13 cellular contexts compared by ENCODE assay signal in the genomic region with DNA sequence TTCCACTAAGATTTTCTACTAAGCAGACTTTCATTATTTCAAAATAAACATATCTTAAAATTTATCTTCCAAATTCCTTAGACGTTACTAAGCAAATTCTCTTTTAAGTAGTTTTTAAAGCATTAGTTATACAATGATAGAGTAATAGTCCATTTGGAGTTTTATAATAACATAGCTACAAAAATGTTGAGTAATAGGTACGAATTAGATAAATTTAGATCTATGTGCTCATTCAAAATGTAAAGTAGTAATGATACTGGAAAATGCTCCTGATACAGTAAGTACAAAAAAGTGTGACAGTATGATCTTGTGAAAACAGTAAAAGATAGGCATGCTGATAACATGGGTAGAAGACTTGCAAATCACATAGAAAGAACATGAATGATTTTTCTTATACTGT. TPM values are rescaled to one million over a fixed set of nuclear protein-coding genes. Genes with fewer than 3 reads are reported as not detected.
DNase-seq lines count a peak whose midpoint lies in the region; ATAC-seq, FAIRE-seq and TF ChIP-seq lines count a peak whose summit lies in the region.
"Had no signal": no experiment of that assay in that cellular context is flagged by ENCODE, and none has a peak within 500 bp of the region (broad histone marks: within the 10 kb centered on the region; RNA-seq: fewer than 3 reads in every experiment).

No MANE protein-coding gene starts in this region.

- no peak for TF ChIP-seq EP300 in HepG2 (IDR thresholded peaks at IDR 0.05; ENCODE audit: low read depth in 2 of 2, low read length in 2 of 2)
- no peak for TF ChIP-seq EP300 in HepG2 (CRISPR knock-in tag; IDR thresholded peaks at IDR 0.05; ENCODE audit: borderline replicate concordance)

- H2BK5ac ChIP-seq in neuronal stem cell (ENCODE audit: low read length) = no peak overlapping the region

- in situ Hi-C loops in HepG2 (cut with HindIII; ENCODE audit: extremely low pct_ligation_motif_present, low pct_unique_long_range_greater_than_20kb) = no loop called here

- H3K9ac ChIP-seq in HepG2 (ENCODE audit: insufficient read depth, low read depth, low read length) = no peak overlapping the region
- H3K9ac ChIP-seq in neuronal stem cell (ENCODE audit: low read depth, low read length, poor library complexity) = no peak overlapping the region

- no peak for ATAC-seq in HepG2
- ATAC-seq in right lobe of liver = no peak
- no peak for ATAC-seq in activated naive CD8-positive, alpha-beta T cell treated with anti-CD3 and anti-CD28 coated beads, Interleukin-2, amount 50 U/mL, for 24 hours
- ATAC-seq: activated CD4-positive, CD25-positive, alpha-beta regulatory T cell treated with anti-CD3 and anti-CD28 coated beads, Interleukin-2, amount 50 U/mL, for 24 hours; heart right ventricle had no signal

- peak overlapping the region; percentile 0 for H3K4me3 Mint-ChIP-seq in activated naive CD8-positive, alpha-beta T cell treated with anti-CD3 and anti-CD28 coated beads, Interleukin-2, amount 50 U/mL, for 24 hours
- H3K4me3 Mint-ChIP-seq in type B pancreatic cell = peak overlapping the region; percentile 6

- no peak overlapping the region for H4K91ac ChIP-seq in neuronal stem cell (ENCODE audit: low read depth, low read length, poor library complexity)

- H2BK15ac ChIP-seq in neuronal stem cell (ENCODE audit: low read length) = no peak overlapping the region

- no peak for DNase-seq in HepG2 (ENCODE audit: low spot score)
- no peak for DNase-seq in right lobe of liver
- no peak for DNase-seq in activated naive CD8-positive, alpha-beta T cell treated with anti-CD3 and anti-CD28 coated beads, Interleukin-2, amount 50 U/mL, for 24 hours
- no peak for DNase-seq in hepatocyte (ENCODE audit: low spot score)
- no peak for DNase-seq in type B pancreatic cell (ENCODE audit: extremely low spot score, unreplicated experiment)
- no peak for DNase-seq in pons (ENCODE audit: low spot score)
- DNase-seq in middle frontal gyrus (ENCODE audit: extremely low spot score, low spot score) = no peak
- no peak for DNase-seq in neuronal stem cell (ENCODE audit: low spot score)
- DNase-seq: DMS79, heart right ventricle, ovary had no signal

- H3K79me2 ChIP-seq in HepG2 (ENCODE audit: insufficient read depth, low read length) = peaks cover 77% of the 10 kb centered on the region
- peaks cover 83% of the 10 kb centered on the region for H3K79me2 ChIP-seq in hepatocyte

- CTCF ChIA-PET in HepG2 (lab: Yijun Ruan, JAX; ENCODE audit: low intra/inter-chr PET ratio, low total read pairs) = no interaction called here

- no peak for FAIRE-seq in HepG2 (lab: Jason Lieb, UNC)
- FAIRE-seq: endometrium had no signal

- no peak for TF ChIP-seq CTCF in HepG2 (CRISPR knock-in tag; IDR thresholded peaks at IDR 0.05)
- TF ChIP-seq CTCF in right lobe of liver (IDR thresholded peaks at IDR 0.05) = no peak
- no peak for TF ChIP-seq CTCF in hepatocyte (IDR thresholded peaks at IDR 0.05; ENCODE audit: poor library complexity)
- no peak for TF ChIP-seq CTCF in type B pancreatic cell (conservative IDR thresholded peaks at IDR 0.05)

- H3K4me1 ChIP-seq in HepG2 (ENCODE audit: insufficient read depth, low read length) (peaks cover 36% of the 10 kb centered on the region), right lobe of liver (peaks cover 0 to 29% (median 7%) of the 10 kb centered on the region in 4 donors), hepatocyte (ENCODE audit: insufficient read depth) (peaks cover 13% of the 10 kb centered on the region), neuronal stem cell (ENCODE audit: control insufficient read depth in 2 of 2, insufficient read depth in 1 of 2, low read depth in 1 of 2, low read length in 2 of 2) (peaks cover 0 to 12% of the 10 kb centered on the region in 2 donors)

- H3K9me2 ChIP-seq in hepatocyte (replicated peaks; ENCODE audit: insufficient read depth) = no peaks in the 10 kb centered on the region

- H3K27ac ChIP-seq in HepG2 (ENCODE audit: extremely low read length, insufficient read depth, low read length) (no peak overlapping the region), right lobe of liver (no peak overlapping the region), hepatocyte (no peak overlapping the region), neuronal stem cell (replicated peaks; ENCODE audit: low read length) (no peak overlapping the region)
- H3K27ac ChIP-seq: heart right ventricle, ovary had no signal

- H3K18ac ChIP-seq in neuronal stem cell (ENCODE audit: low read length) = no peak overlapping the region

- H3K4me2 ChIP-seq in HepG2 (ENCODE audit: low read depth, low read length) = no peak overlapping the region; the same call in 1 of the 2 replicates
- peak overlapping the region; percentile 79 for H3K4me2 ChIP-seq in hepatocyte
- no peak overlapping the region for H3K4me2 ChIP-seq in neuronal stem cell (ENCODE audit: insufficient read depth, low read length, poor library complexity, severe bottlenecking)

- H3K36me3 Mint-ChIP-seq in activated naive CD8-positive, alpha-beta T cell treated with anti-CD3 and anti-CD28 coated beads, Interleukin-2, amount 50 U/mL, for 24 hours (ENCODE audit: low read depth) = peaks cover 40% of the 10 kb centered on the region
- peaks cover 20% of the 10 kb centered on the region for H3K36me3 Mint-ChIP-seq in type B pancreatic cell

- H3K4me3 ChIP-seq in HepG2 (replicated peaks in 1 of 3; ENCODE audit: insufficient read depth in 1 of 3, low read depth in 2 of 3, low read length in 3 of 3) = peak overlapping the region in 2 of 3 experiments; percentile 4 to 8; a peak in 1 of 6 replicates
- no peak overlapping the region for H3K4me3 ChIP-seq in right lobe of liver
- H3K4me3 ChIP-seq in hepatocyte = no peak overlapping the region
- no peak overlapping the region for H3K4me3 ChIP-seq in neuronal stem cell (ENCODE audit: low read length in 2 of 2)
- H3K4me3 ChIP-seq: heart right ventricle, ovary had no signal

- H3K27me3 ChIP-seq in HepG2 (ENCODE audit: control insufficient read depth in 1 of 2, insufficient read depth in 2 of 2, low read length in 2 of 2) (no peaks in the 10 kb centered on the region; a peak in 1 of 5 replicates), right lobe of liver (no peaks in the 10 kb centered on the region), hepatocyte (no peaks in the 10 kb centered on the region), neuronal stem cell (ENCODE audit: control insufficient read depth in 3 of 3, insufficient read depth in 3 of 3, low read depth in 1 of 3, low read length in 3 of 3) (no peaks in the 10 kb centered on the region)
- H3K27me3 ChIP-seq: heart right ventricle, ovary had no signal

- H3K9me3 ChIP-seq in HepG2 (ENCODE audit: low read length) (no peaks in the 10 kb centered on the region), right lobe of liver (no peaks in the 10 kb centered on the region), hepatocyte (ENCODE audit: low read depth) (no peaks in the 10 kb centered on the region), neuronal stem cell (replicated peaks in 1 of 2; ENCODE audit: control insufficient read depth in 2 of 2, insufficient read depth in 1 of 2, low read depth in 1 of 2, low read length in 2 of 2) (no peaks in the 10 kb centered on the region)
- H3K9me3 ChIP-seq: heart right ventricle, ovary had no signal

- no peak overlapping the region for H3K27ac Mint-ChIP-seq in activated naive CD8-positive, alpha-beta T cell treated with anti-CD3 and anti-CD28 coated beads, Interleukin-2, amount 50 U/mL, for 24 hours
- H3K27ac Mint-ChIP-seq in type B pancreatic cell = no peak overlapping the region

- H2AFZ ChIP-seq in HepG2 (ENCODE audit: low read length) = no peak overlapping the region
- H2AFZ ChIP-seq in hepatocyte = no peak overlapping the region
- H2AFZ ChIP-seq in neuronal stem cell (ENCODE audit: low read length) = no peak overlapping the region

- H2AK5ac ChIP-seq in neuronal stem cell (ENCODE audit: low read depth, low read length) = no peak overlapping the region

- H3K36me3 ChIP-seq in HepG2 (replicated peaks in 1 of 2; ENCODE audit: control insufficient read depth in 1 of 2, insufficient read depth in 2 of 2, low read length in 2 of 2) (no peaks in the 10 kb centered on the region; a peak in 2 of 5 replicates), right lobe of liver (no peaks in the 10 kb centered on the region), hepatocyte (replicated peaks; ENCODE audit: insufficient read depth, low read depth) (no peaks in the 10 kb centered on the region), neuronal stem cell (replicated peaks in 1 of 2; ENCODE audit: control insufficient read depth in 2 of 2, insufficient read depth in 2 of 2, low read length in 2 of 2) (peaks cover 0 to 63% of the 10 kb centered on the region in 2 donors)
- H3K36me3 ChIP-seq: ovary had no signal

- H4K20me1 ChIP-seq in HepG2 (ENCODE audit: insufficient read depth, low read length) (no peaks in the 10 kb centered on the region; the same call in 1 of the 2 replicates), hepatocyte (ENCODE audit: insufficient read depth, poor library complexity, severe bottlenecking) (peaks cover 58% of the 10 kb centered on the region)

- no peaks in the 10 kb centered on the region for H3K27me3 Mint-ChIP-seq in activated naive CD8-positive, alpha-beta T cell treated with anti-CD3 and anti-CD28 coated beads, Interleukin-2, amount 50 U/mL, for 24 hours
- H3K27me3 Mint-ChIP-seq in type B pancreatic cell = no peaks in the 10 kb centered on the region

- no TSS peak for BruUV-seq in HepG2 (replicated peaks; lab: Mats Ljungman, UMichigan)

- H3K4ac ChIP-seq in neuronal stem cell (ENCODE audit: low read length) = no peak overlapping the region

- H2BK120ac ChIP-seq in neuronal stem cell (ENCODE audit: low read depth, low read length) = no peak overlapping the region

- no peaks in the 10 kb centered on the region for H3K79me1 ChIP-seq in neuronal stem cell (ENCODE audit: low read depth, low read length)

- no peak for TF ChIP-seq RAD21 in HepG2 (CRISPR knock-in tag; IDR thresholded peaks at IDR 0.05)

- POLR2A ChIA-PET in HepG2 (lab: Yijun Ruan, JAX) = no interaction called here

- no peak overlapping the region for H2BK12ac ChIP-seq in neuronal stem cell (ENCODE audit: low read length)

- H3K4me1 Mint-ChIP-seq in activated naive CD8-positive, alpha-beta T cell treated with anti-CD3 and anti-CD28 coated beads, Interleukin-2, amount 50 U/mL, for 24 hours = peaks cover 63% of the 10 kb centered on the region
- peaks cover 26% of the 10 kb centered on the region for H3K4me1 Mint-ChIP-seq in type B pancreatic cell (ENCODE audit: unreplicated experiment)

- intact Hi-C loops in HepG2 (cut with micrococcal nuclease; ENCODE audit: unreplicated experiment) = no loop called here
- intact Hi-C loops in right lobe of liver (cut with DNase I) = no loop called here

- no peaks in the 10 kb centered on the region for H3K9me3 Mint-ChIP-seq in activated naive CD8-positive, alpha-beta T cell treated with anti-CD3 and anti-CD28 coated beads, Interleukin-2, amount 50 U/mL, for 24 hours
- H3K9me3 Mint-ChIP-seq in type B pancreatic cell = no peaks in the 10 kb centered on the region

- WGBS in HepG2 (ENCODE audit: low lambda C conversion rate) = 93% methylated on average over 2 of the region's 2 CpGs
- WGBS in right lobe of liver (ENCODE audit: insufficient coverage, low coverage, low lambda C conversion rate, missing lambda C conversion rate) = 84% methylated on average over 2 of the region's 2 CpGs
- WGBS in hepatocyte (ENCODE audit: low lambda C conversion rate, missing lambda C conversion rate) = 66% methylated on average over 2 of the region's 2 CpGs
- 100% methylated on average over 1 of the region's 2 CpGs; no CpG with 5 or more reads in 1 of the 2 donors for WGBS in neuronal stem cell (ENCODE audit: extremely low coverage in 2 of 2, insufficient read length in 2 of 2, insufficient replicate concordance in 1 of 2), 2 donors

- H3K23ac ChIP-seq in neuronal stem cell (ENCODE audit: low read depth, low read length, poor library complexity) = no peak overlapping the region

- TF ChIP-seq POLR2A in HepG2 (IDR thresholded peaks at IDR 0.05; ENCODE audit: insufficient read depth in 1 of 2, low read depth in 2 of 2, low read length in 2 of 2) (no peak), right lobe of liver (IDR thresholded peaks at IDR 0.05) (no peak)

- no peak overlapping the region for H4K8ac ChIP-seq in neuronal stem cell (ENCODE audit: low read depth, low read length)

- no peak overlapping the region for H3K14ac ChIP-seq in neuronal stem cell (ENCODE audit: low read length)

RNA-seq across cellular contexts. Expression of a gene that starts 4.5 kb away (rescaled TPM):
- total RNA-seq in HepG2 (2016; rRNA removed; fragmentation: Illumina TruSeq; extraction: Trizol) (17.9 and 45.8 TPM in 2 replicates), right lobe of liver (10 to 100 TPM; 16.7 to 28.1 (median 22.2) TPM), hepatocyte (74.3 and 75.1 TPM in 2 replicates), type B pancreatic cell (ENCODE audit: low replicate concordance) (67.7 and 103 TPM in 2 replicates)
- 8.9 and 13.1 TPM in 2 replicates for total RNA-seq in HepG2 (2016; cell fraction: cytosol; rRNA removed; fragmentation: Illumina TruSeq; extraction: Trizol; ENCODE audit: low read depth)
- 16.8 and 39.0 TPM in 2 replicates for total RNA-seq in HepG2 (2016; cell fraction: insoluble cytoplasmic fraction; rRNA removed; fragmentation: Illumina TruSeq; extraction: Trizol)
- 11.4 and 12.3 TPM in 2 replicates for total RNA-seq in HepG2 (2016; cell fraction: membrane; rRNA removed; fragmentation: Illumina TruSeq; extraction: Trizol)
- total RNA-seq in HepG2 (2016; cell fraction: nucleus; rRNA removed; fragmentation: Illumina TruSeq; extraction: Trizol) = 120 and 143 TPM in 2 replicates
- polyA plus RNA-seq in HepG2 (2011; rRNA removed) (111 and 132 TPM in 2 replicates), hepatocyte (37.8 and 42.5 TPM in 2 replicates)
- 17.2 and 21.7 TPM in 2 replicates for polyA plus RNA-seq in HepG2 (2011; cell fraction: cytosol; rRNA removed)
- 295 and 299 TPM in 2 replicates for polyA plus RNA-seq in HepG2 (2011; cell fraction: nucleus; rRNA removed)
- polyA plus RNA-seq in HepG2 (2012) = 27.6 and 31.1 TPM in 2 replicates
- polyA plus RNA-seq in HepG2 (2016; cell fraction: cytosol; fragmentation: Illumina TruSeq; extraction: Trizol; ENCODE audit: low read depth) = 1.1 and 2.1 TPM in 2 replicates
- 14.5 and 17.7 TPM in 2 replicates for polyA plus RNA-seq in HepG2 (2016; cell fraction: insoluble cytoplasmic fraction; fragmentation: Illumina TruSeq; extraction: Trizol; ENCODE audit: low read depth)
- polyA plus RNA-seq in HepG2 (2016; cell fraction: membrane; fragmentation: Illumina TruSeq; extraction: Trizol; ENCODE audit: low read depth) = 2.9 and 3.0 TPM in 2 replicates
- polyA plus RNA-seq in HepG2 (2016; cell fraction: nucleus; fragmentation: Illumina TruSeq; extraction: Trizol; ENCODE audit: insufficient read depth, low read depth) = 167 and 192 TPM in 2 replicates
- 63.7 and 73.9 TPM in 2 replicates for polyA minus RNA-seq in HepG2 (2011; rRNA and poly(A)+ RNA removed; ENCODE audit: low replicate concordance)
- polyA minus RNA-seq in HepG2 (2011; cell fraction: cytosol; rRNA and poly(A)+ RNA removed) = 19.5 and 24.6 TPM in 2 replicates
- polyA minus RNA-seq in HepG2 (2011; cell fraction: nucleus; rRNA and poly(A)+ RNA removed) = 527 and 550 TPM in 2 replicates
- polyA plus RNA-seq in neuronal stem cell (2013, experiment 1 of 2) = 87.6 TPM
- 85.8 TPM for polyA plus RNA-seq in neuronal stem cell (2013, experiment 2 of 2)

Comparison
In these comparisons a context has a peak if more than half of its experiments do, and no peak if none do; other contexts are left out.
1. H3K4me3 ChIP-seq: peak in HepG2 (2 of 3); none in right lobe of liver (0 of 3), hepatocyte (single experiment) and neuronal stem cell (0 of 2).